ENCODE assay signal across 15 cellular contexts in genomic region chr4:128560754-128561495, GRCh38.
DNase-seq lines count a peak whose midpoint lies in the region; ATAC-seq and TF ChIP-seq lines count a peak whose summit lies in the region.
"Had no signal": no experiment of that assay in that cellular context is flagged by ENCODE, and none has a peak within 500 bp of the region (broad histone marks: within the 10 kb centered on the region; RNA-seq: fewer than 3 reads in every experiment).

No MANE protein-coding gene starts in this region.

- H3K9me3 ChIP-seq in SJSA1 (replicated peaks) (no peaks in the 10 kb centered on the region), thoracic aorta (no peaks in the 10 kb centered on the region)

- H3K4me1 ChIP-seq in SJSA1 (replicated peaks) (peaks cover 27% of the 10 kb centered on the region), thoracic aorta (ENCODE audit: control insufficient read depth in 1 of 2, low read depth in 2 of 2) (peaks cover 8 to 36% of the 10 kb centered on the region in 2 donors)

- H3K36me3 ChIP-seq in SJSA1, result no peaks in the 10 kb centered on the region
- H3K36me3 ChIP-seq in thoracic aorta, result no peaks in the 10 kb centered on the region

- intact Hi-C loops in left colon (cut with DNase I, micrococcal nuclease), result loop anchor here in 1 of 2 donors (10.0 kb wide), 1 partner anchor 244 kb away; the partner anchor contains the start of gene JADE1

- peak; percentile 94 for ATAC-seq in left colon
- ATAC-seq in thoracic aorta (ENCODE audit: insufficient number of reproducible peaks, low FRiP score, low read depth), result no peak
- no peak for ATAC-seq in HG03097 (IDR thresholded peaks at IDR 0.05; ENCODE audit: low FRiP score, unreplicated experiment)
- ATAC-seq: Panc1, T-cell had no signal

- peak overlapping the region; percentile 50 for H3K27ac ChIP-seq in SJSA1
- H3K27ac ChIP-seq in thoracic aorta, result peak overlapping the region; percentile 9 to 37

- DNase-seq in NCI-H82 (lab: John Stamatoyannopoulos, UW) (peak; percentile 29), NCI-H82 treated with DMSO at 0.1 percent for 48 hours (lab: John Stamatoyannopoulos, UW; ENCODE audit: unreplicated experiment) (no peak), SJSA1 (ENCODE audit: low read depth in 1 of 2, low spot score in 2 of 2) (peak in 1 of 2 experiments; percentile 53), left colon (no peak), thoracic aorta (ENCODE audit: low spot score) (no peak), AG08395 (ENCODE audit: low spot score) (no peak), KG1 (lab: John Stamatoyannopoulos, UW) (no peak)
- DNase-seq: activated CD4-positive, alpha-beta T cell treated with anti-CD3 and anti-CD28 coated beads for 1 hour; activated T-cell treated with anti-CD3 and anti-CD28 coated beads for 4 hours; H9; kidney glomerular epithelial cell; stimulated activated CD4-positive, alpha-beta T cell treated with anti-CD3 and anti-CD28 coated beads, Interleukin-4, amount 100 ng/mL, for 1 hour; T-cell had no signal

- TF ChIP-seq CTCF in thoracic aorta (IDR thresholded peaks at IDR 0.05), result no peak

- no peak overlapping the region for H3K4me3 ChIP-seq in SJSA1
- H3K4me3 ChIP-seq in thoracic aorta, result no peak overlapping the region

- H3K27me3 ChIP-seq in SJSA1 (replicated peaks) (no peaks in the 10 kb centered on the region), thoracic aorta (replicated peaks; ENCODE audit: insufficient read depth) (no peaks in the 10 kb centered on the region)
